ENCODE assay signal across 1 cellular context in genomic region chr12:66169221-66170170, GRCh38.
A peak's percentile ranks its signal among the peaks of the same experiment; 100 is the strongest.
TF ChIP-seq lines count a peak whose summit lies in the region.

TSS of gene TMBIM4 (minus strand) at chr12:66169996. CDS start at chr12:66169951, 45 bp downstream.

TF ChIP-seq in K562, 482 proteins besides CTCF, POLR2A, EP300 and RAD21 (continued from another document and continues in another):
- TF ChIP-seq, protein P1, sequence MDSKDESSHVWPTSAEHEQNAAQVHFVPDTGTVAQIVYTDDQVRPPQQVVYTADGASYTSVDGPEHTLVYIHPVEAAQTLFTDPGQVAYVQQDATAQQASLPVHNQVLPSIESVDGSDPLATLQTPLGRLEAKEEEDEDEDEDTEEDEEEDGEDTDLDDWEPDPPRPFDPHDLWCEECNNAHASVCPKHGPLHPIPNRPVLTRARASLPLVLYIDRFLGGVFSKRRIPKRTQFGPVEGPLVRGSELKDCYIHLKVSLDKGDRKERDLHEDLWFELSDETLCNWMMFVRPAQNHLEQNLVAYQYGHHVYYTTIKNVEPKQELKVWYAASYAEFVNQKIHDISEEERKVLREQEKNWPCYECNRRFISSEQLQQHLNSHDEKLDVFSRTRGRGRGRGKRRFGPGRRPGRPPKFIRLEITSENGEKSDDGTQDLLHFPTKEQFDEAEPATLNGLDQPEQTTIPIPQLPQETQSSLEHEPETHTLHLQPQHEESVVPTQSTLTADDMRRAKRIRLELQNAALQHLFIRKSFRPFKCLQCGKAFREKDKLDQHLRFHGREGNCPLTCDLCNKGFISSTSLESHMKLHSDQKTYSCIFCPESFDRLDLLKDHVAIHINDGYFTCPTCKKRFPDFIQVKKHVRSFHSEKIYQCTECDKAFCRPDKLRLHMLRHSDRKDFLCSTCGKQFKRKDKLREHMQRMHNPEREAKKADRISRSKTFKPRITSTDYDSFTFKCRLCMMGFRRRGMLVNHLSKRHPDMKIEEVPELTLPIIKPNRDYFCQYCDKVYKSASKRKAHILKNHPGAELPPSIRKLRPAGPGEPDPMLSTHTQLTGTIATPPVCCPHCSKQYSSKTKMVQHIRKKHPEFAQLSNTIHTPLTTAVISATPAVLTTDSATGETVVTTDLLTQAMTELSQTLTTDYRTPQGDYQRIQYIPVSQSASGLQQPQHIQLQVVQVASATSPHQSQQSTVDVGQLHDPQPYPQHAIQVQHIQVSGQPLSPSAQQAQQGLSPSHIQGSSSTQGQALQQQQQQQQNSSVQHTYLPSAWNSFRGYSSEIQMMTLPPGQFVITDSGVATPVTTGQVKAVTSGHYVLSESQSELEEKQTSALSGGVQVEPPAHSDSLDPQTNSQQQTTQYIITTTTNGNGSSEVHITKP (IDR thresholded peaks at IDR 0.05; ENCODE audit: partially characterized antibody) = no peak
- TF ChIP-seq JUND (IDR thresholded peaks at IDR 0.05; ENCODE audit: borderline replicate concordance, low read depth, low read length) = no peak; the same call in 1 of the 2 replicates
- no peak; the same call in 2 of the 3 replicates for TF ChIP-seq JUND (tag; IDR thresholded peaks at IDR 0.05; ENCODE audit: borderline replicate concordance, low read depth, low read length)
- TF ChIP-seq ELF2 (CRISPR knock-in tag; IDR thresholded peaks at IDR 0.05) = peak; percentile 97
- TF ChIP-seq PCBP1 (IDR thresholded peaks at IDR 0.05; ENCODE audit: low read depth, low read length, poor library complexity, severe bottlenecking) = peak; percentile 64
- peak; percentile 71 for TF ChIP-seq ASH1L (IDR thresholded peaks at IDR 0.05; ENCODE audit: borderline replicate concordance, low read depth, partially characterized antibody)
- TF ChIP-seq HNRNPUL1 (IDR thresholded peaks at IDR 0.05; ENCODE audit: low read length) = no peak
- no peak for TF ChIP-seq ZNF165 (CRISPR knock-in tag; IDR thresholded peaks at IDR 0.05; ENCODE audit: borderline replicate concordance)
- no peak for TF ChIP-seq ZNF140 (CRISPR knock-in tag; IDR thresholded peaks at IDR 0.05)
- TF ChIP-seq HCFC1 (IDR thresholded peaks at IDR 0.05; ENCODE audit: low read depth, low read length) = peak; percentile 71
- TF ChIP-seq, protein P2, sequence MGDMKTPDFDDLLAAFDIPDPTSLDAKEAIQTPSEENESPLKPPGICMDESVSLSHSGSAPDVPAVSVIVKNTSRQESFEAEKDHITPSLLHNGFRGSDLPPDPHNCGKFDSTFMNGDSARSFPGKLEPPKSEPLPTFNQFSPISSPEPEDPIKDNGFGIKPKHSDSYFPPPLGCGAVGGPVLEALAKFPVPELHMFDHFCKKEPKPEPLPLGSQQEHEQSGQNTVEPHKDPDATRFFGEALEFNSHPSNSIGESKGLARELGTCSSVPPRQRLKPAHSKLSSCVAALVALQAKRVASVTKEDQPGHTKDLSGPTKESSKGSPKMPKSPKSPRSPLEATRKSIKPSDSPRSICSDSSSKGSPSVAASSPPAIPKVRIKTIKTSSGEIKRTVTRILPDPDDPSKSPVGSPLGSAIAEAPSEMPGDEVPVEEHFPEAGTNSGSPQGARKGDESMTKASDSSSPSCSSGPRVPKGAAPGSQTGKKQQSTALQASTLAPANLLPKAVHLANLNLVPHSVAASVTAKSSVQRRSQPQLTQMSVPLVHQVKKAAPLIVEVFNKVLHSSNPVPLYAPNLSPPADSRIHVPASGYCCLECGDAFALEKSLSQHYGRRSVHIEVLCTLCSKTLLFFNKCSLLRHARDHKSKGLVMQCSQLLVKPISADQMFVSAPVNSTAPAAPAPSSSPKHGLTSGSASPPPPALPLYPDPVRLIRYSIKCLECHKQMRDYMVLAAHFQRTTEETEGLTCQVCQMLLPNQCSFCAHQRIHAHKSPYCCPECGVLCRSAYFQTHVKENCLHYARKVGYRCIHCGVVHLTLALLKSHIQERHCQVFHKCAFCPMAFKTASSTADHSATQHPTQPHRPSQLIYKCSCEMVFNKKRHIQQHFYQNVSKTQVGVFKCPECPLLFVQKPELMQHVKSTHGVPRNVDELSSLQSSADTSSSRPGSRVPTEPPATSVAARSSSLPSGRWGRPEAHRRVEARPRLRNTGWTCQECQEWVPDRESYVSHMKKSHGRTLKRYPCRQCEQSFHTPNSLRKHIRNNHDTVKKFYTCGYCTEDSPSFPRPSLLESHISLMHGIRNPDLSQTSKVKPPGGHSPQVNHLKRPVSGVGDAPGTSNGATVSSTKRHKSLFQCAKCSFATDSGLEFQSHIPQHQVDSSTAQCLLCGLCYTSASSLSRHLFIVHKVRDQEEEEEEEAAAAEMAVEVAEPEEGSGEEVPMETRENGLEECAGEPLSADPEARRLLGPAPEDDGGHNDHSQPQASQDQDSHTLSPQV (IDR thresholded peaks at IDR 0.05) = peak; percentile 45; the same call in 1 of the 2 replicates
- no peak for TF ChIP-seq SREBF1 (IDR thresholded peaks at IDR 0.05; ENCODE audit: borderline replicate concordance, low read depth, low read length)
- no peak for TF ChIP-seq HMG20A (CRISPR knock-in tag; conservative IDR thresholded peaks at IDR 0.05)
- TF ChIP-seq, protein P3, sequence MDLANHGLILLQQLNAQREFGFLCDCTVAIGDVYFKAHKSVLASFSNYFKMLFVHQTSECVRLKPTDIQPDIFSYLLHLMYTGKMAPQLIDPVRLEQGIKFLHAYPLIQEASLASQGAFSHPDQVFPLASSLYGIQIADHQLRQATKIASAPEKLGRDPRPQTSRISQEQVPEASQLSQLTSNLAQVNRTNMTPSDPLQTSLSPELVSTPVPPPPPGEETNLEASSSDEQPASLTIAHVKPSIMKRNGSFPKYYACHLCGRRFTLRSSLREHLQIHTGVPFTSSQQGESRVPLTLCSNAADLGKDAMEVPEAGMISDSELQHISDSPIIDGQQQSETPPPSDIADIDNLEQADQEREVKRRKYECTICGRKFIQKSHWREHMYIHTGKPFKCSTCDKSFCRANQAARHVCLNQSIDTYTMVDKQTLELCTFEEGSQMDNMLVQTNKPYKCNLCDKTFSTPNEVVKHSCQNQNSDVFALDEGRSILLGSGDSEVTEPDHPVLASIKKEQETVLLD (IDR thresholded peaks at IDR 0.05) = peak; percentile 86
- TF ChIP-seq EP400 (IDR thresholded peaks at IDR 0.05) = peak; percentile 94
- TF ChIP-seq HDAC6 (IDR thresholded peaks at IDR 0.05; ENCODE audit: low read depth, low read length) = no peak
- peak; percentile 99 for TF ChIP-seq CBFB (CRISPR knock-in tag; IDR thresholded peaks at IDR 0.05)
- TF ChIP-seq ELF4 (CRISPR knock-in tag; IDR thresholded peaks at IDR 0.05) = peak; percentile 72
- TF ChIP-seq POLR2B (IDR thresholded peaks at IDR 0.05; ENCODE audit: low read depth, partially characterized antibody) = peak; percentile 89
- 0 out of 2 replicates have a peak, but pooled peaks have one; percentile 28 for TF ChIP-seq SMARCA5 (IDR thresholded peaks at IDR 0.05)
- peak; percentile 76; the same call in 1 of the 2 replicates for TF ChIP-seq SPI1 (IDR thresholded peaks at IDR 0.05; ENCODE audit: borderline replicate concordance, low read depth, low read length)
- no peak for TF ChIP-seq ZNF12 (CRISPR knock-in tag; IDR thresholded peaks at IDR 0.05)
- TF ChIP-seq, protein P4, sequence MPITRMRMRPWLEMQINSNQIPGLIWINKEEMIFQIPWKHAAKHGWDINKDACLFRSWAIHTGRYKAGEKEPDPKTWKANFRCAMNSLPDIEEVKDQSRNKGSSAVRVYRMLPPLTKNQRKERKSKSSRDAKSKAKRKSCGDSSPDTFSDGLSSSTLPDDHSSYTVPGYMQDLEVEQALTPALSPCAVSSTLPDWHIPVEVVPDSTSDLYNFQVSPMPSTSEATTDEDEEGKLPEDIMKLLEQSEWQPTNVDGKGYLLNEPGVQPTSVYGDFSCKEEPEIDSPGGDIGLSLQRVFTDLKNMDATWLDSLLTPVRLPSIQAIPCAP (CRISPR knock-in tag; IDR thresholded peaks at IDR 0.05; ENCODE audit: borderline replicate concordance) = no peak
- 0 out of 2 replicates have a peak, but pooled peaks have one; percentile 11 for TF ChIP-seq DEAF1 (CRISPR knock-in tag; IDR thresholded peaks at IDR 0.05)
- peak; percentile 38; the same call in 1 of the 2 replicates for TF ChIP-seq NR2C1 (IDR thresholded peaks at IDR 0.05)
- peak; percentile 40; the same call in 1 of the 2 replicates for TF ChIP-seq NR2C1 (tag; IDR thresholded peaks at IDR 0.05)
- 0 out of 2 replicates have a peak, but pooled peaks have one; percentile 39 for TF ChIP-seq REST (CRISPR knock-in tag; IDR thresholded peaks at IDR 0.05; ENCODE audit: low read depth)
- TF ChIP-seq RBM22 (IDR thresholded peaks at IDR 0.05; ENCODE audit: low read depth, low read length, poor library complexity, severe bottlenecking) = peak; percentile 68
- TF ChIP-seq TBL1XR1 (IDR thresholded peaks at IDR 0.05; ENCODE audit: low read length in 2 of 2) = peak in 1 of 2 experiments; percentile 86; a peak in 2 of 4 replicates
- TF ChIP-seq ATF6 (CRISPR knock-in tag; IDR thresholded peaks at IDR 0.05) = no peak
- TF ChIP-seq OTX1 (CRISPR knock-in tag; IDR thresholded peaks at IDR 0.05) = no peak
- TF ChIP-seq, protein P5, sequence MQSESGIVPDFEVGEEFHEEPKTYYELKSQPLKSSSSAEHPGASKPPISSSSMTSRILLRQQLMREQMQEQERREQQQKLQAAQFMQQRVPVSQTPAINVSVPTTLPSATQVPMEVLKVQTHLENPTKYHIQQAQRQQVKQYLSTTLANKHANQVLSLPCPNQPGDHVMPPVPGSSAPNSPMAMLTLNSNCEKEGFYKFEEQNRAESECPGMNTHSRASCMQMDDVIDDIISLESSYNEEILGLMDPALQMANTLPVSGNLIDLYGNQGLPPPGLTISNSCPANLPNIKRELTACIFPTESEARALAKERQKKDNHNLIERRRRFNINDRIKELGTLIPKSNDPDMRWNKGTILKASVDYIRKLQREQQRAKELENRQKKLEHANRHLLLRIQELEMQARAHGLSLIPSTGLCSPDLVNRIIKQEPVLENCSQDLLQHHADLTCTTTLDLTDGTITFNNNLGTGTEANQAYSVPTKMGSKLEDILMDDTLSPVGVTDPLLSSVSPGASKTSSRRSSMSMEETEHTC (IDR thresholded peaks at IDR 0.05) = peak; percentile 43; the same call in 1 of the 2 replicates
- TF ChIP-seq, protein P6, sequence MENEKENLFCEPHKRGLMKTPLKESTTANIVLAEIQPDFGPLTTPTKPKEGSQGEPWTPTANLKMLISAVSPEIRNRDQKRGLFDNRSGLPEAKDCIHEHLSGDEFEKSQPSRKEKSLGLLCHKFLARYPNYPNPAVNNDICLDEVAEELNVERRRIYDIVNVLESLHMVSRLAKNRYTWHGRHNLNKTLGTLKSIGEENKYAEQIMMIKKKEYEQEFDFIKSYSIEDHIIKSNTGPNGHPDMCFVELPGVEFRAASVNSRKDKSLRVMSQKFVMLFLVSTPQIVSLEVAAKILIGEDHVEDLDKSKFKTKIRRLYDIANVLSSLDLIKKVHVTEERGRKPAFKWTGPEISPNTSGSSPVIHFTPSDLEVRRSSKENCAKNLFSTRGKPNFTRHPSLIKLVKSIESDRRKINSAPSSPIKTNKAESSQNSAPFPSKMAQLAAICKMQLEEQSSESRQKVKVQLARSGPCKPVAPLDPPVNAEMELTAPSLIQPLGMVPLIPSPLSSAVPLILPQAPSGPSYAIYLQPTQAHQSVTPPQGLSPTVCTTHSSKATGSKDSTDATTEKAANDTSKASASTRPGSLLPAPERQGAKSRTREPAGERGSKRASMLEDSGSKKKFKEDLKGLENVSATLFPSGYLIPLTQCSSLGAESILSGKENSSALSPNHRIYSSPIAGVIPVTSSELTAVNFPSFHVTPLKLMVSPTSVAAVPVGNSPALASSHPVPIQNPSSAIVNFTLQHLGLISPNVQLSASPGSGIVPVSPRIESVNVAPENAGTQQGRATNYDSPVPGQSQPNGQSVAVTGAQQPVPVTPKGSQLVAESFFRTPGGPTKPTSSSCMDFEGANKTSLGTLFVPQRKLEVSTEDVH (IDR thresholded peaks at IDR 0.05; ENCODE audit: low read depth, partially characterized antibody) = peak; percentile 84
